15 cellular contexts compared by ENCODE assay signal in genomic region chr11:114226283-114226859, GRCh38.
DNase-seq lines count a peak whose midpoint lies in the region; ATAC-seq and TF ChIP-seq lines count a peak whose summit lies in the region.
"Had no signal": no experiment of that assay in that cellular context is flagged by ENCODE, and none has a peak within 500 bp of the region (broad histone marks: within the 10 kb centered on the region; RNA-seq: fewer than 3 reads in every experiment).

No MANE protein-coding gene starts in this region.

- no peaks in the 10 kb centered on the region for H3K36me3 Mint-ChIP-seq in activated CD8-positive, alpha-beta T cell treated with anti-CD3 and anti-CD28 coated beads for 36 hours (ENCODE audit: low read depth)
- H3K36me3 Mint-ChIP-seq in immature natural killer cell, result peaks cover 0 to 6% (median 0%) of the 10 kb centered on the region in 3 donors
- H3K36me3 Mint-ChIP-seq in activated T-helper 1 cell treated with anti-CD3 and anti-CD28 coated beads, Interleukin-12 subunit alpha, Interleukin-12 subunit beta, Interleukin-2, Interleukin-4 antibody, amounts not matched to agents 30 ng/mL and 10 ng/mL and 1 ng/mL, durations not matched to agents 14 hours and 24 hours and 36 hours (ENCODE audit: low read depth), result peaks cover 2% of the 10 kb centered on the region

- no peak for TF ChIP-seq POLR2A in heart left ventricle (IDR thresholded peaks at IDR 0.05)

- H3K27me3 ChIP-seq in heart left ventricle, result no peaks in the 10 kb centered on the region

- H3K4me1 Mint-ChIP-seq in activated CD8-positive, alpha-beta T cell treated with anti-CD3 and anti-CD28 coated beads for 36 hours (ENCODE audit: low read depth), result peaks cover 11% of the 10 kb centered on the region
- peaks cover 58 to 82% of the 10 kb centered on the region in 2 donors for H3K4me1 Mint-ChIP-seq in immature natural killer cell
- peaks cover 7% of the 10 kb centered on the region for H3K4me1 Mint-ChIP-seq in activated T-helper 1 cell treated with anti-CD3 and anti-CD28 coated beads, Interleukin-12 subunit alpha, Interleukin-12 subunit beta, Interleukin-2, Interleukin-4 antibody, amounts not matched to agents 30 ng/mL and 10 ng/mL and 1 ng/mL, durations not matched to agents 14 hours and 24 hours and 36 hours (ENCODE audit: low read depth)

- H3K4me3 Mint-ChIP-seq in activated CD8-positive, alpha-beta T cell treated with anti-CD3 and anti-CD28 coated beads for 36 hours, result no peak overlapping the region
- peak overlapping the region; percentile 7 to 53 (median 46) for H3K4me3 Mint-ChIP-seq in immature natural killer cell
- H3K4me3 Mint-ChIP-seq in activated T-helper 1 cell treated with anti-CD3 and anti-CD28 coated beads, Interleukin-12 subunit alpha, Interleukin-12 subunit beta, Interleukin-2, Interleukin-4 antibody, amounts not matched to agents 30 ng/mL and 10 ng/mL and 1 ng/mL, durations not matched to agents 14 hours and 24 hours and 36 hours, result no peak overlapping the region
- H3K4me3 Mint-ChIP-seq: CD4-positive, CD25-positive, alpha-beta regulatory T cell had no signal

- no peak overlapping the region for H3K4me3 ChIP-seq in heart left ventricle

- peak in 1 of 5 donors; percentile 36 for DNase-seq in heart left ventricle
- DNase-seq in cardiac septum (ENCODE audit: low spot score), result no peak
- no peak for DNase-seq in activated CD8-positive, alpha-beta T cell treated with anti-CD3 and anti-CD28 coated beads for 36 hours
- DNase-seq in immature natural killer cell, result no peak
- DNase-seq in NCI-H446 treated with DMSO at 0.1 percent for 48 hours (lab: John Stamatoyannopoulos, UW), result no peak
- no peak for DNase-seq in activated T-helper 1 cell treated with anti-CD3 and anti-CD28 coated beads, Interleukin-12 subunit alpha, Interleukin-12 subunit beta, Interleukin-2, Interleukin-4 antibody, amounts not matched to agents 30 ng/mL and 10 ng/mL and 1 ng/mL, durations not matched to agents 14 hours and 24 hours and 36 hours (ENCODE audit: low spot score)
- DNase-seq: CD4-positive, CD25-positive, alpha-beta regulatory T cell; DMS79 treated with DMSO at 0.1 percent for 48 hours; GF-D8; H7; Karpas-422; NCI-H1105 treated with DMSO at 0.1 percent for 48 hours; NCI-H187; PC-3 had no signal

- POLR2A ChIA-PET in activated CD8-positive, alpha-beta T cell treated with anti-CD3 and anti-CD28 coated beads for 36 hours (lab: Charles Lee), result no interaction called here

- CTCF ChIA-PET in activated CD8-positive, alpha-beta T cell treated with anti-CD3 and anti-CD28 coated beads for 36 hours (lab: Charles Lee), result no interaction called here

- H3K27ac Mint-ChIP-seq in activated CD8-positive, alpha-beta T cell treated with anti-CD3 and anti-CD28 coated beads for 36 hours, result no peak overlapping the region
- H3K27ac Mint-ChIP-seq in immature natural killer cell, result peak overlapping the region; percentile 26 to 88 (median 58)
- H3K27ac Mint-ChIP-seq in activated T-helper 1 cell treated with anti-CD3 and anti-CD28 coated beads, Interleukin-12 subunit alpha, Interleukin-12 subunit beta, Interleukin-2, Interleukin-4 antibody, amounts not matched to agents 30 ng/mL and 10 ng/mL and 1 ng/mL, durations not matched to agents 14 hours and 24 hours and 36 hours, result no peak overlapping the region

- peak overlapping the region in 1 of 12 donors; percentile 51 for H3K27ac ChIP-seq in heart left ventricle

- H3K9me3 Mint-ChIP-seq in activated CD8-positive, alpha-beta T cell treated with anti-CD3 and anti-CD28 coated beads for 36 hours, result no peaks in the 10 kb centered on the region
- H3K9me3 Mint-ChIP-seq in immature natural killer cell, result no peaks in the 10 kb centered on the region
- no peaks in the 10 kb centered on the region for H3K9me3 Mint-ChIP-seq in activated T-helper 1 cell treated with anti-CD3 and anti-CD28 coated beads, Interleukin-12 subunit alpha, Interleukin-12 subunit beta, Interleukin-2, Interleukin-4 antibody, amounts not matched to agents 30 ng/mL and 10 ng/mL and 1 ng/mL, durations not matched to agents 14 hours and 24 hours and 36 hours
- H3K9me3 Mint-ChIP-seq: CD4-positive, CD25-positive, alpha-beta regulatory T cell had no signal

- intact Hi-C loops in heart left ventricle (cut with DNase I) (no loop called here), cardiac septum (cut with DNase I) (no loop called here)
- intact Hi-C loops in activated CD8-positive, alpha-beta T cell treated with anti-CD3 and anti-CD28 coated beads for 36 hours (cut with micrococcal nuclease), result no loop called here
- intact Hi-C loops in activated T-helper 1 cell treated with anti-CD3 and anti-CD28 coated beads, Interleukin-12 subunit alpha, Interleukin-12 subunit beta, Interleukin-2, Interleukin-4 antibody, amounts not matched to agents 30 ng/mL and 10 ng/mL and 1 ng/mL, durations not matched to agents 14 hours and 24 hours and 36 hours (cut with micrococcal nuclease), result no loop called here

- H3K27me3 Mint-ChIP-seq in activated CD8-positive, alpha-beta T cell treated with anti-CD3 and anti-CD28 coated beads for 36 hours, result no peaks in the 10 kb centered on the region
- H3K27me3 Mint-ChIP-seq in immature natural killer cell (ENCODE audit: low read depth in 3 of 3), result peaks cover 2 to 12% (median 8%) of the 10 kb centered on the region in 3 donors
- H3K27me3 Mint-ChIP-seq in activated T-helper 1 cell treated with anti-CD3 and anti-CD28 coated beads, Interleukin-12 subunit alpha, Interleukin-12 subunit beta, Interleukin-2, Interleukin-4 antibody, amounts not matched to agents 30 ng/mL and 10 ng/mL and 1 ng/mL, durations not matched to agents 14 hours and 24 hours and 36 hours (ENCODE audit: insufficient read depth), result peaks cover 14% of the 10 kb centered on the region
- H3K27me3 Mint-ChIP-seq: CD4-positive, CD25-positive, alpha-beta regulatory T cell had no signal

- WGBS in heart left ventricle, 4 donors, result 54 to 64% (median 61%) methylated on average over 7 of the region's 7 CpGs

- no peak for TF ChIP-seq CTCF in heart left ventricle (IDR thresholded peaks at IDR 0.05)
- no peak for TF ChIP-seq CTCF in activated CD8-positive, alpha-beta T cell treated with anti-CD3 and anti-CD28 coated beads for 36 hours (IDR thresholded peaks at IDR 0.05)

- no peaks in the 10 kb centered on the region for H3K9me3 ChIP-seq in heart left ventricle

- H3K4me1 ChIP-seq in heart left ventricle, result peaks cover 4 to 93% (median 32%) of the 10 kb centered on the region in 12 donors

- ATAC-seq in heart left ventricle, result peak; percentile 11 to 56 (median 48)
- ATAC-seq in activated CD8-positive, alpha-beta T cell treated with anti-CD3 and anti-CD28 coated beads for 36 hours, result peak; percentile 20
- no peak for ATAC-seq in GM21367 (IDR thresholded peaks at IDR 0.05; ENCODE audit: unreplicated experiment)
- ATAC-seq: PC-3 had no signal

- peaks cover 0 to 22% (median 5%) of the 10 kb centered on the region in 9 donors for H3K36me3 ChIP-seq in heart left ventricle

Comparison
In these comparisons a context has a peak if more than half of its experiments do, and no peak if none do; other contexts are left out.
1. H3K27ac Mint-ChIP-seq: peak in immature natural killer cell (6 of 6); none in activated CD8-positive, alpha-beta T cell treated with anti-CD3 and anti-CD28 coated beads for 36 hours (single experiment) and activated T-helper 1 cell treated with anti-CD3 and anti-CD28 coated beads, Interleukin-12 subunit alpha, Interleukin-12 subunit beta, Interleukin-2, Interleukin-4 antibody, amounts not matched to agents 30 ng/mL and 10 ng/mL and 1 ng/mL, durations not matched to agents 14 hours and 24 hours and 36 hours (single experiment).
2. H3K4me3 Mint-ChIP-seq: peak in immature natural killer cell (5 of 5); none in activated CD8-positive, alpha-beta T cell treated with anti-CD3 and anti-CD28 coated beads for 36 hours (single experiment) and activated T-helper 1 cell treated with anti-CD3 and anti-CD28 coated beads, Interleukin-12 subunit alpha, Interleukin-12 subunit beta, Interleukin-2, Interleukin-4 antibody, amounts not matched to agents 30 ng/mL and 10 ng/mL and 1 ng/mL, durations not matched to agents 14 hours and 24 hours and 36 hours (single experiment).